In genomic region chr2:177148477-177149154, GRCh38 we compare ENCODE assay signal across 8 cellular contexts.
DNase-seq lines count a peak whose midpoint lies in the region; FAIRE-seq and TF ChIP-seq lines count a peak whose summit lies in the region.

No MANE protein-coding gene starts in this region.

- H3K27ac ChIP-seq in GM23248 (no peak overlapping the region), Karpas-422 (ENCODE audit: low read length) (no peak overlapping the region)

- H3K9me3 Mint-ChIP-seq in activated T-helper 1 cell treated with anti-CD3 and anti-CD28 coated beads, Interleukin-12 subunit alpha, Interleukin-12 subunit beta, Interleukin-2, Interleukin-4 antibody, amounts not matched to agents 30 ng/mL and 10 ng/mL and 1 ng/mL, durations not matched to agents 14 hours and 24 hours and 36 hours, result no peaks in the 10 kb centered on the region

- peaks cover 4% of the 10 kb centered on the region; the same call in 1 of the 2 replicates for H3K4me1 ChIP-seq in GM23248 (ENCODE audit: insufficient read depth)
- H3K4me1 ChIP-seq in Karpas-422 (ENCODE audit: low read length), result peaks cover 25% of the 10 kb centered on the region
- peaks cover 4% of the 10 kb centered on the region for H3K4me1 ChIP-seq in neuron (ENCODE audit: insufficient read depth, low read length)

- H2AFZ ChIP-seq in GM23248 (peak overlapping the region; percentile 98), Karpas-422 (ENCODE audit: low read length) (peak overlapping the region; percentile 98), neuron (ENCODE audit: low read depth, low read length) (peak overlapping the region; percentile 38)

- H3K79me2 ChIP-seq in GM23248 (ENCODE audit: insufficient read depth) (no peaks in the 10 kb centered on the region), Karpas-422 (ENCODE audit: low read length) (no peaks in the 10 kb centered on the region)

- no peaks in the 10 kb centered on the region for H3K27me3 ChIP-seq in GM23248 (replicated peaks; ENCODE audit: insufficient read depth)
- H3K27me3 ChIP-seq in Karpas-422 (ENCODE audit: low read length), result no peaks in the 10 kb centered on the region
- peaks cover 43% of the 10 kb centered on the region for H3K27me3 ChIP-seq in neuron (ENCODE audit: insufficient read depth, low read length)

- H3K4me3 ChIP-seq in GM23248 (peak overlapping the region; percentile 87), Karpas-422 (ENCODE audit: low read length) (peak overlapping the region; percentile 76), fibroblast of villous mesenchyme (ENCODE audit: low read depth, low read length) (peak overlapping the region; percentile 50), neuron (ENCODE audit: low read length) (peak overlapping the region; percentile 31)

- intact Hi-C loops in activated T-helper 1 cell treated with anti-CD3 and anti-CD28 coated beads, Interleukin-12 subunit alpha, Interleukin-12 subunit beta, Interleukin-2, Interleukin-4 antibody, amounts not matched to agents 30 ng/mL and 10 ng/mL and 1 ng/mL, durations not matched to agents 14 hours and 24 hours and 36 hours (cut with micrococcal nuclease), result loop anchor here (1.0 to 5.0 kb wide), 9 partner anchors 16 to 1008 kb away; a partner anchor contains a TSS

- peaks cover 13% of the 10 kb centered on the region for H3K4me1 Mint-ChIP-seq in activated T-helper 1 cell treated with anti-CD3 and anti-CD28 coated beads, Interleukin-12 subunit alpha, Interleukin-12 subunit beta, Interleukin-2, Interleukin-4 antibody, amounts not matched to agents 30 ng/mL and 10 ng/mL and 1 ng/mL, durations not matched to agents 14 hours and 24 hours and 36 hours (ENCODE audit: low read depth)

- H3K27ac Mint-ChIP-seq in activated T-helper 1 cell treated with anti-CD3 and anti-CD28 coated beads, Interleukin-12 subunit alpha, Interleukin-12 subunit beta, Interleukin-2, Interleukin-4 antibody, amounts not matched to agents 30 ng/mL and 10 ng/mL and 1 ng/mL, durations not matched to agents 14 hours and 24 hours and 36 hours, result peak overlapping the region; percentile 10

- peak; percentile 90 for TF ChIP-seq CTCF in fibroblast of villous mesenchyme (IDR thresholded peaks at IDR 0.05; ENCODE audit: insufficient read depth, low read depth, low read length)

- peak overlapping the region; percentile 82 for H3K4me3 Mint-ChIP-seq in activated T-helper 1 cell treated with anti-CD3 and anti-CD28 coated beads, Interleukin-12 subunit alpha, Interleukin-12 subunit beta, Interleukin-2, Interleukin-4 antibody, amounts not matched to agents 30 ng/mL and 10 ng/mL and 1 ng/mL, durations not matched to agents 14 hours and 24 hours and 36 hours

- H4K20me1 ChIP-seq in GM23248 (ENCODE audit: insufficient read depth), result no peaks in the 10 kb centered on the region
- no peaks in the 10 kb centered on the region for H4K20me1 ChIP-seq in Karpas-422 (ENCODE audit: insufficient read depth, low read depth, low read length)

- H3K9me2 ChIP-seq in GM23248 (ENCODE audit: insufficient read depth) (no peaks in the 10 kb centered on the region), Karpas-422 (replicated peaks; ENCODE audit: insufficient read depth, low read length) (no peaks in the 10 kb centered on the region)

- FAIRE-seq in RCC 7860 (lab: Jason Lieb, UNC), result peak; percentile 72

- in situ Hi-C loops in GM23248 (cut with MboI), result loop anchor here (5.0 to 10.0 kb wide), 2 partner anchors 484 to 1021 kb away; partner anchors contain the start of gene HOXD8

- H3K9me3 ChIP-seq in GM23248 (ENCODE audit: low read depth) (no peaks in the 10 kb centered on the region), Karpas-422 (ENCODE audit: low read length) (no peaks in the 10 kb centered on the region), neuron (ENCODE audit: low read length) (no peaks in the 10 kb centered on the region)

- WGBS in GM23248 (ENCODE audit: low coverage in 1 of 2, low lambda C conversion rate in 2 of 2, missing lambda C conversion rate in 2 of 2), 2 experiments, result 13 to 15% methylated on average over 25 of the region's 25 CpGs

- no peaks in the 10 kb centered on the region for H3F3A ChIP-seq in GM23248 (ENCODE audit: insufficient read depth)

- no peaks in the 10 kb centered on the region for H3K36me3 ChIP-seq in GM23248 (ENCODE audit: low read depth)
- H3K36me3 ChIP-seq in Karpas-422 (ENCODE audit: insufficient read depth, low read length), result no peaks in the 10 kb centered on the region
- no peaks in the 10 kb centered on the region for H3K36me3 ChIP-seq in neuron (ENCODE audit: insufficient read depth, low read length)

- H3K36me3 Mint-ChIP-seq in activated T-helper 1 cell treated with anti-CD3 and anti-CD28 coated beads, Interleukin-12 subunit alpha, Interleukin-12 subunit beta, Interleukin-2, Interleukin-4 antibody, amounts not matched to agents 30 ng/mL and 10 ng/mL and 1 ng/mL, durations not matched to agents 14 hours and 24 hours and 36 hours (ENCODE audit: low read depth), result no peaks in the 10 kb centered on the region

- peak; percentile 79 for DNase-seq in Daoy (ENCODE audit: low read depth)
- DNase-seq in GM23248, result peak; percentile 88
- DNase-seq in Karpas-422, result peak; percentile 91
- DNase-seq in RCC 7860 (ENCODE audit: low spot score), result peak; percentile 52
- peak; percentile 65 for DNase-seq in activated T-helper 1 cell treated with anti-CD3 and anti-CD28 coated beads, Interleukin-12 subunit alpha, Interleukin-12 subunit beta, Interleukin-2, Interleukin-4 antibody, amounts not matched to agents 30 ng/mL and 10 ng/mL and 1 ng/mL, durations not matched to agents 14 hours and 24 hours and 36 hours (ENCODE audit: low spot score)
- peak; percentile 66 for DNase-seq in fibroblast of villous mesenchyme (ENCODE audit: low read depth)
- DNase-seq in stromal cell of bone marrow (ENCODE audit: low read depth), result peak; percentile 52

- H3K9ac ChIP-seq in GM23248 (peak overlapping the region; percentile 61), Karpas-422 (ENCODE audit: low read length) (peak overlapping the region; percentile 71)

- H3K4me2 ChIP-seq in GM23248 (ENCODE audit: unreplicated experiment) (peak overlapping the region; percentile 97), Karpas-422 (ENCODE audit: low read depth, low read length, poor library complexity, severe bottlenecking) (peak overlapping the region; percentile 99)

- H3K27me3 Mint-ChIP-seq in activated T-helper 1 cell treated with anti-CD3 and anti-CD28 coated beads, Interleukin-12 subunit alpha, Interleukin-12 subunit beta, Interleukin-2, Interleukin-4 antibody, amounts not matched to agents 30 ng/mL and 10 ng/mL and 1 ng/mL, durations not matched to agents 14 hours and 24 hours and 36 hours (ENCODE audit: insufficient read depth), result peaks cover 61% of the 10 kb centered on the region

Comparison
In these comparisons a context has a peak if more than half of its experiments do, and no peak if none do; other contexts are left out.
1. H2AFZ ChIP-seq: peak in every context shown above with its lines; median percentile 98 in GM23248; 98 in Karpas-422; 38 in neuron.
2. H3K4me3 ChIP-seq: peak in every context shown above with its lines; median percentile 87 in GM23248; 76 in Karpas-422; 50 in fibroblast of villous mesenchyme; 31 in neuron.